In the genomic region with DNA sequence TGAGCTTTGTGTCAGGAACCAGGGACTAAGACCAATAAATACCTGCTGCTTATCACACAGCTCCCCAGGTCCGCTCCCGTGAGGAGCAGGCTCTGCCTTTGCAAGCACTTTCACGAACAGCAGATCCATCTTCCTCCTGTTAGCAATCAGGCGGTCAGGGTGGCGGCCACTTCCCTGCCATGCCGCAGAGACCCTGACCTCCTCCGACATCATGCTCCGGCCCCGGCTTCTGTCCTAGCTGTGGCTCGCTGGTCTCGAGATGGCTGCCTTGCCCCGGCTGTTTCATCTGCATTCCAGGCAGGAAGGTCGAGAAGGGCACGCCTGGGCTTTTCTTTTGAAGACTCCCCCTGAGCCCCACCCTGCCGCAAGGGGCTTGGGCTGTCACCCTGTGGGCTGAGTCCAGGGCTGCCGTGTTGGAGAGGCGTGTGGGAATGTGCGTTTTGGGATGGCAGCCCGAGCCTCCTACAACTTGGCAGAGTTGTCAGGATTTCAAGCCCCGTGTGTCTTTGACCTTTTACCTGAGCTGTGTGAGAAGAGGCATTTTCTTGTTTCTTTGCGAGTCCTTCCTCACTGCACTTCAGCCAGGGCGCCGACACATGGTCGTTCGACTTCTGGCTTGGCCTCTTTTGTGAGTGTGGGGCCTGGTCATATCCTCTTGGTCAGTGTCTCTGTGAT, we compare ENCODE assay signal across 16 cellular contexts. TPM values are rescaled to one million over a fixed set of nuclear protein-coding genes. Genes with fewer than 3 reads are reported as not detected.
A peak's percentile ranks its signal among the peaks of the same experiment; 100 is the strongest.
DNase-seq lines count a peak whose midpoint lies in the region; ATAC-seq and TF ChIP-seq lines count a peak whose summit lies in the region.
"Had no signal": no experiment of that assay in that cellular context is flagged by ENCODE, and none has a peak within 500 bp of the region (broad histone marks: within the 10 kb centered on the region; RNA-seq: fewer than 3 reads in every experiment).

No MANE protein-coding gene starts in this region.

- no peak for ATAC-seq in HG03342 (IDR thresholded peaks at IDR 0.05; ENCODE audit: unreplicated experiment)

- H2AFZ ChIP-seq in OCI-LY1 (ENCODE audit: low read length), result no peak overlapping the region

- 67 to 68% methylated on average over 25 of the region's 25 CpGs for WGBS in esophagus, 2 donors

- H3K36me3 Mint-ChIP-seq in Caco-2 (ENCODE audit: insufficient read depth, unreplicated experiment) (peaks cover 12% of the 10 kb centered on the region), nephron (ENCODE audit: low read depth) (no peaks in the 10 kb centered on the region)

- H3K79me2 ChIP-seq in OCI-LY1 (ENCODE audit: insufficient read depth, low read length), result no peaks in the 10 kb centered on the region

- H3F3A ChIP-seq in OCI-LY1 (ENCODE audit: insufficient read depth, low read length), result no peaks in the 10 kb centered on the region

- H3K4me1 Mint-ChIP-seq in Caco-2 (ENCODE audit: low read depth, unreplicated experiment), result peaks cover 28% of the 10 kb centered on the region
- H3K4me1 Mint-ChIP-seq in nephron, result peaks cover 52% of the 10 kb centered on the region

- H3K9ac ChIP-seq in OCI-LY1 (ENCODE audit: low read length), result no peak overlapping the region

- no peaks in the 10 kb centered on the region for H4K20me1 ChIP-seq in OCI-LY1 (ENCODE audit: insufficient read depth, low read length)

- H3K27me3 Mint-ChIP-seq in Caco-2 (ENCODE audit: insufficient read depth, unreplicated experiment) (no peaks in the 10 kb centered on the region), nephron (ENCODE audit: low read depth) (no peaks in the 10 kb centered on the region)
- H3K27me3 Mint-ChIP-seq: activated naive CD8-positive, alpha-beta T cell treated with anti-CD3 and anti-CD28 coated beads, Interleukin-2, amount 10 ng/mL, durations not matched to agents 7 days and 5 days had no signal

- H3K9me3 ChIP-seq in Caco-2 (no peaks in the 10 kb centered on the region), OCI-LY1 (ENCODE audit: low read length) (no peaks in the 10 kb centered on the region), esophagus (ENCODE audit: control insufficient read depth in 2 of 2, insufficient read depth in 1 of 2, low read depth in 1 of 2, low read length in 1 of 2) (no peaks in the 10 kb centered on the region)

- no TSS peak for BruUV-seq in Caco-2 (replicated peaks; lab: Mats Ljungman, UMichigan)

- H3K4me3 ChIP-seq in Caco-2 (ENCODE audit: low read depth, low read length) (no peak overlapping the region), OCI-LY1 (ENCODE audit: low read depth, low read length, poor library complexity, severe bottlenecking) (no peak overlapping the region), esophagus (ENCODE audit: low read depth in 1 of 2, low read length in 2 of 2) (no peak overlapping the region)

- H3K9me2 ChIP-seq in OCI-LY1 (ENCODE audit: low read depth, low read length), result no peaks in the 10 kb centered on the region

- peaks cover 60% of the 10 kb centered on the region for H3K4me1 ChIP-seq in Caco-2
- H3K4me1 ChIP-seq in OCI-LY1 (ENCODE audit: insufficient read depth, low read length, severe bottlenecking), result peaks cover 59% of the 10 kb centered on the region
- peaks cover 12 to 56% of the 10 kb centered on the region in 2 donors for H3K4me1 ChIP-seq in esophagus (ENCODE audit: control insufficient read depth in 2 of 2, insufficient read depth in 2 of 2, low read length in 1 of 2)

- DNase-seq in Caco-2 (peak in 1 of 2 experiments; percentile 68), HEK293T (ENCODE audit: extremely low spot score) (no peak), NCI-H146 treated with DMSO at 0.1 percent for 48 hours (lab: John Stamatoyannopoulos, UW; ENCODE audit: unreplicated experiment) (no peak), NCI-H1694 (lab: John Stamatoyannopoulos, UW) (no peak)
- DNase-seq: activated CD4-positive, alpha-beta T cell treated with anti-CD3 and anti-CD28 coated beads for 48 hours; activated naive CD8-positive, alpha-beta T cell treated with anti-CD3 and anti-CD28 coated beads, Interleukin-2, amount 10 ng/mL, durations not matched to agents 7 days and 5 days; brain microvascular endothelial cell; dorsolateral prefrontal cortex; NCI-H2029; NCI-H524; stimulated activated CD4-positive, alpha-beta T cell treated with anti-CD3 and anti-CD28 coated beads, Interleukin-4, amount 100 ng/mL, for 24 hours; T1000 had no signal

- H3K27ac ChIP-seq in OCI-LY1 (ENCODE audit: low read depth, low read length, poor library complexity, severe bottlenecking) (peak overlapping the region; percentile 31), esophagus (ENCODE audit: low read depth in 2 of 2, low read length in 1 of 2) (peak overlapping the region; percentile 23 to 54)
- H3K27ac ChIP-seq: brain microvascular endothelial cell had no signal

- TF ChIP-seq CTCF in Caco-2 (IDR thresholded peaks at IDR 0.05; ENCODE audit: insufficient read depth in 1 of 2, low read depth in 1 of 2, low read length in 1 of 2, severe bottlenecking in 1 of 2, unreplicated experiment in 1 of 2) (no peak), OCI-LY1 (IDR thresholded peaks at IDR 0.05; ENCODE audit: low read length) (no peak), nephron (IDR thresholded peaks at IDR 0.05; ENCODE audit: unreplicated experiment in 3 of 3) (no peak)

- POLR2A ChIA-PET in Caco-2 (lab: Charles Lee) (no interaction called here), HEK293T (lab: Yijun Ruan, JAX) (no interaction called here)

- intact Hi-C loops in Caco-2 (cut with micrococcal nuclease; ENCODE audit: unreplicated experiment), result loop anchor here (5.0 kb wide), 1 partner anchor 57 kb away; a partner anchor contains a TSS

- H3K4me3 Mint-ChIP-seq in Caco-2 (ENCODE audit: unreplicated experiment) (peak overlapping the region; percentile 52), nephron (peak overlapping the region in 1 of 3 experiments; percentile 57)
- H3K4me3 Mint-ChIP-seq: activated naive CD8-positive, alpha-beta T cell treated with anti-CD3 and anti-CD28 coated beads, Interleukin-2, amount 10 ng/mL, durations not matched to agents 7 days and 5 days had no signal

- H3K27ac Mint-ChIP-seq in Caco-2 (ENCODE audit: unreplicated experiment) (peak overlapping the region; percentile 77), nephron (peak overlapping the region; percentile 50 to 94 (median 81))

- no peak overlapping the region for H3K4me2 ChIP-seq in OCI-LY1 (ENCODE audit: low read length)

- H3K27me3 ChIP-seq in Caco-2 (replicated peaks; ENCODE audit: control insufficient read depth, insufficient read depth, low read length), result no peaks in the 10 kb centered on the region
- H3K27me3 ChIP-seq in OCI-LY1 (ENCODE audit: insufficient read depth, low read length), result no peaks in the 10 kb centered on the region
- no peaks in the 10 kb centered on the region for H3K27me3 ChIP-seq in esophagus (ENCODE audit: control insufficient read depth in 1 of 2, insufficient read depth in 2 of 2, low read length in 2 of 2)
- H3K27me3 ChIP-seq: brain microvascular endothelial cell, dorsolateral prefrontal cortex had no signal

- H3K9me3 Mint-ChIP-seq in Caco-2 (ENCODE audit: unreplicated experiment) (no peaks in the 10 kb centered on the region), nephron (no peaks in the 10 kb centered on the region)
- H3K9me3 Mint-ChIP-seq: activated naive CD8-positive, alpha-beta T cell treated with anti-CD3 and anti-CD28 coated beads, Interleukin-2, amount 10 ng/mL, durations not matched to agents 7 days and 5 days had no signal

- CTCF ChIA-PET in Caco-2 (lab: Charles Lee) (interaction anchor here (0.6 to 1.4 kb wide), 2 partner anchors 13 to 39 kb away, joined by 3 read pairs; no protein-coding TSS in a partner anchor), HEK293T (lab: Yijun Ruan, JAX) (interaction anchor here (0.9 kb wide), 1 partner anchor 11 kb away, joined by 3 read pairs; no protein-coding TSS in a partner anchor)

- no peaks in the 10 kb centered on the region; the same call in 1 of the 2 replicates for H3K36me3 ChIP-seq in Caco-2 (ENCODE audit: control insufficient read depth, insufficient read depth, low read length)
- 0 out of 2 replicates have a peak, but pooled peaks cover 6% of the 10 kb centered on the region for H3K36me3 ChIP-seq in OCI-LY1 (ENCODE audit: insufficient read depth, low read length)
- H3K36me3 ChIP-seq in esophagus (ENCODE audit: control insufficient read depth in 2 of 2, insufficient read depth in 2 of 2, low read length in 1 of 2), result peaks cover 3 to 8% of the 10 kb centered on the region in 2 donors

TF ChIP-seq in HEK293T, 16 proteins besides CTCF, POLR2A, EP300 and RAD21:
- TF ChIP-seq NFRKB (IDR thresholded peaks at IDR 0.05) (no peak), ARNT (IDR thresholded peaks at IDR 0.05) (no peak), FOXK2 (IDR thresholded peaks at IDR 0.05) (no peak), SP1 (IDR thresholded peaks at IDR 0.05) (no peak), LEF1 (IDR thresholded peaks at IDR 0.05; ENCODE audit: borderline replicate concordance) (no peak), BHLHE40 (IDR thresholded peaks at IDR 0.05; ENCODE audit: borderline replicate concordance) (no peak), HDGF (IDR thresholded peaks at IDR 0.05; ENCODE audit: borderline replicate concordance) (no peak), FOXA1 (IDR thresholded peaks at IDR 0.05) (no peak), ELF4 (IDR thresholded peaks at IDR 0.05) (no peak), SUZ12 (IDR thresholded peaks at IDR 0.05) (no peak)

RNA-seq across cellular contexts. Expression of a gene that starts 59.5 kb away (rescaled TPM):
- 61.8 and 65.5 TPM in 2 replicates for total RNA-seq in Caco-2 (2022)
- polyA plus RNA-seq in esophagus, result 10 to 100 TPM; 15.3 to 18.6 TPM
